In genomic region chr19:36850646-36851442, GRCh38 we compare ENCODE assay signal across 1 cellular context.
TF ChIP-seq lines count a peak whose summit lies in the region.

Gene ZNF345, plus strand, starts transcription at chr19:36850876. Its CDS starts 25,955 bp downstream, at chr19:36876831.

TF ChIP-seq in H1, 55 proteins besides CTCF, POLR2A, EP300 and RAD21 (continued from another document):
- no peak for TF ChIP-seq CHD7 (IDR thresholded peaks at IDR 0.05; ENCODE audit: insufficient replicate concordance, low read length)
- no peak for TF ChIP-seq NRF1 (IDR thresholded peaks at IDR 0.05; ENCODE audit: low read depth, low read length)
- no peak for TF ChIP-seq NANOG (IDR thresholded peaks at IDR 0.05; ENCODE audit: insufficient read depth, low read depth, low read length, poor library complexity, severe bottlenecking)
- no peak for TF ChIP-seq HDAC2 (IDR thresholded peaks at IDR 0.05; ENCODE audit: borderline replicate concordance in 1 of 2, low read depth in 2 of 2, low read length in 2 of 2)
- TF ChIP-seq RXRA (IDR thresholded peaks at IDR 0.05; ENCODE audit: insufficient read depth, low read depth, low read length) = no peak
- no peak for TF ChIP-seq SP4 (IDR thresholded peaks at IDR 0.05; ENCODE audit: low read length)
- no peak for TF ChIP-seq CTBP2 (IDR thresholded peaks at IDR 0.05; ENCODE audit: borderline replicate concordance, insufficient read depth, insufficient read length, low read length)
- no peak for TF ChIP-seq CHD1 (IDR thresholded peaks at IDR 0.05; ENCODE audit: low read depth, low read length)
- TF ChIP-seq SIX5 (IDR thresholded peaks at IDR 0.05; ENCODE audit: low read depth, low read length) = peak; percentile 81
- TF ChIP-seq TCF12 (IDR thresholded peaks at IDR 0.05; ENCODE audit: low read depth, low read length) = no peak
- TF ChIP-seq TEAD4 (IDR thresholded peaks at IDR 0.05; ENCODE audit: low read depth, low read length) = no peak
- TF ChIP-seq ATF3 (IDR thresholded peaks at IDR 0.05; ENCODE audit: insufficient read depth, low read depth, low read length) = no peak
- no peak for TF ChIP-seq JUN (IDR thresholded peaks at IDR 0.05; ENCODE audit: low read depth, low read length)
- TF ChIP-seq USF2 (IDR thresholded peaks at IDR 0.05; ENCODE audit: low read length) = no peak
- TF ChIP-seq EZH2 (IDR thresholded peaks at IDR 0.05; ENCODE audit: low read depth, low read length, severe bottlenecking) = no peak
- TF ChIP-seq SUZ12 (IDR thresholded peaks at IDR 0.05; ENCODE audit: low read length) = no peak
- TF ChIP-seq POU5F1 (IDR thresholded peaks at IDR 0.05; ENCODE audit: low read depth, low read length) = no peak
- TF ChIP-seq JUND (IDR thresholded peaks at IDR 0.05; ENCODE audit: low read length) = no peak
- peak; percentile 44 for TF ChIP-seq ASH2L (IDR thresholded peaks at IDR 0.05; ENCODE audit: low read length)
- TF ChIP-seq RFX5 (IDR thresholded peaks at IDR 0.05; ENCODE audit: borderline replicate concordance, low read depth, low read length) = no peak
- no peak for TF ChIP-seq MAX (IDR thresholded peaks at IDR 0.05)
- 0 out of 2 replicates have a peak, but pooled peaks have one; percentile 32 for TF ChIP-seq YY1 (IDR thresholded peaks at IDR 0.05; ENCODE audit: low read depth, low read length)
- no peak for TF ChIP-seq MAFK (IDR thresholded peaks at IDR 0.05; ENCODE audit: low read depth, low read length)
- TF ChIP-seq HDAC6 (IDR thresholded peaks at IDR 0.05; ENCODE audit: low read depth, low read length) = no peak
- TF ChIP-seq SIN3A (conservative IDR thresholded peaks at IDR 0.05 in 1 of 2, IDR thresholded peaks at IDR 0.05 in 1 of 2; ENCODE audit: low read depth in 1 of 2, low read length in 2 of 2) = peak; percentile 64 to 68; a peak in 1 of 4 replicates
- TF ChIP-seq CHD2 (IDR thresholded peaks at IDR 0.05; ENCODE audit: low read length) = peak; percentile 98
- TF ChIP-seq ZNF274 (IDR thresholded peaks at IDR 0.05; ENCODE audit: borderline replicate concordance, extremely low read depth, low read length) = no peak
- TF ChIP-seq TBP (IDR thresholded peaks at IDR 0.05; ENCODE audit: low read depth, low read length) = peak; percentile 70
- no peak for TF ChIP-seq CEBPB (IDR thresholded peaks at IDR 0.05; ENCODE audit: low read depth, low read length)
- peak; percentile 90 for TF ChIP-seq POLR2AphosphoS5 (IDR thresholded peaks at IDR 0.05; ENCODE audit: low read depth, low read length)
- TF ChIP-seq SAP30 (IDR thresholded peaks at IDR 0.05; ENCODE audit: insufficient read depth, insufficient replicate concordance, low read length) = no peak
- TF ChIP-seq SP1 (IDR thresholded peaks at IDR 0.05; ENCODE audit: low read depth, low read length) = no peak
- no peak for TF ChIP-seq SRF (IDR thresholded peaks at IDR 0.05; ENCODE audit: low read depth, low read length)
- peak; percentile 71 for TF ChIP-seq KDM4A (IDR thresholded peaks at IDR 0.05; ENCODE audit: low read depth, low read length, severe bottlenecking)
- TF ChIP-seq EGR1 (IDR thresholded peaks at IDR 0.05; ENCODE audit: borderline replicate concordance, low read depth, low read length) = peak; percentile 22; the same call in 1 of the 2 replicates
- TF ChIP-seq CBX8 (IDR thresholded peaks at IDR 0.05; ENCODE audit: borderline replicate concordance, low read depth, low read length) = no peak
- no peak for TF ChIP-seq E2F6 (IDR thresholded peaks at IDR 0.05)
- no peak for TF ChIP-seq FOSL1 (IDR thresholded peaks at IDR 0.05; ENCODE audit: insufficient read depth, low read depth, low read length)
- no peak for TF ChIP-seq CREB1 (IDR thresholded peaks at IDR 0.05)
- no peak for TF ChIP-seq RNF2 (IDR thresholded peaks at IDR 0.05; ENCODE audit: borderline replicate concordance, low read depth, low read length, missing control alignments, poor library complexity, severe bottlenecking)
- TF ChIP-seq BRCA1 (IDR thresholded peaks at IDR 0.05; ENCODE audit: low read depth, low read length) = peak; percentile 84
- no peak for TF ChIP-seq TAF7 (optimal IDR thresholded peaks at IDR 0.05; ENCODE audit: borderline replicate concordance, low read depth, low read length)
- TF ChIP-seq KDM5A (IDR thresholded peaks at IDR 0.05; ENCODE audit: low read length) = no peak
- no peak for TF ChIP-seq BCL11A (IDR thresholded peaks at IDR 0.05; ENCODE audit: low read depth in 2 of 2, low read length in 2 of 2)
- TF ChIP-seq TAF1 (IDR thresholded peaks at IDR 0.05; ENCODE audit: low read depth, low read length) = peak; percentile 79
- 0 out of 2 replicates have a peak, but pooled peaks have one; percentile 5 for TF ChIP-seq BACH1 (IDR thresholded peaks at IDR 0.05; ENCODE audit: low read length)
- TF ChIP-seq SP2 (IDR thresholded peaks at IDR 0.05; ENCODE audit: low read length) = no peak
- TF ChIP-seq GTF2F1 (IDR thresholded peaks at IDR 0.05; ENCODE audit: borderline replicate concordance, low read depth, low read length) = no peak
- TF ChIP-seq KDM1A (IDR thresholded peaks at IDR 0.05; ENCODE audit: borderline replicate concordance, low read length) = no peak
- TF ChIP-seq PHF8 (conservative IDR thresholded peaks at IDR 0.05; ENCODE audit: low read depth, low read length) = peak; percentile 84
- no peak for TF ChIP-seq SIRT6 (IDR thresholded peaks at IDR 0.05; ENCODE audit: low read length)
